7 cellular contexts compared by ENCODE assay signal in the genomic region with DNA sequence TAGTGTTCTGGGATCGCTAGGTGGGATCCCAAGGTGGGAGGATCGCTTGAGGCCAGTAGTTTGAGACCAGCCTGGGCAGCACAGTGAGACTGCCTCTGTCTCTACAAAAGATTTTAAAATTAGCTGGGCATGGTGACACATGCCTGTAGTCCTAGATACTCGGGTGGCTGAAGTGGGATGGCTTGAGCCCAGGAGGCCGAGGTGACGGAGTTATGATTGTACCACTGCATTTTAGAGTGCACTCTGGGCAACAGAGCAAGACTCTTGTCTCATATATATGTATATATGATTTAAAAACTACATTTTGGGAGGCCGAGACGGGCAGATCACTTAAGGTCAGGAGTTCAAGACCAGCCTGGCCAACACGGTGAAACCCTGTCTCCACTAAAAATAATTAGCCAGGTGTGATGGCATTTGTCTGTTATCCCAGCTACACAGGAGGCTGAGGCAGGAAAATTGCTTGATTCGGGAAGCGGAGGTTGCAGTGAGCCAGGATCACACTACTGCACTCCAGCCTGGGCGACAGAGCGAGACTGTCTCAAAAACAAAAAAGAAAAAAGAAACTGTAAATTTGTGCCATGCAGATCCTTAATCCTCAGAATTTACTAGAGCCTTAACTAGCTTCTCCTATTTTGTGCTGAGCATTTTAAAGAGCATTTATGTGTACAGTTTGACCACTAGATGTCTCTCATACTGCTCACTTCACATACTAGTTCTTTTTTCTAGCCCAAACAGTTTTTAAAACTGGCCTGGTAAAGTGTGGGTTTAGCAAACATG.
DNase-seq lines count a peak whose midpoint lies in the region; ATAC-seq, FAIRE-seq and TF ChIP-seq lines count a peak whose summit lies in the region.

No MANE protein-coding gene starts in this region.

- TF ChIP-seq POLR2A in transverse colon (IDR thresholded peaks at IDR 0.05): no peak

- in situ Hi-C loops in transverse colon (cut with MboI; ENCODE audit: low pct_ligation_motif_present in 1 of 4, low pct_unique_long_range_greater_than_20kb in 1 of 4, low sequenced_read_pairs in 3 of 4): loop anchor here in 3 of 4 donors (5.0 to 10.0 kb wide), 3 partner anchors 206 to 213 kb away; no protein-coding TSS in a partner anchor

- H3K4me1 Mint-ChIP-seq in MCF 10A (ENCODE audit: insufficient read depth, unreplicated experiment): no peaks in the 10 kb centered on the region

- ATAC-seq in HG02973 (IDR thresholded peaks at IDR 0.05; ENCODE audit: unreplicated experiment): peak; percentile 71

- FAIRE-seq in islet of Langerhans (lab: Jason Lieb, UNC): peak; percentile 96

- no peak overlapping the region for H3K27ac ChIP-seq in transverse colon

- no peaks in the 10 kb centered on the region for H3K27me3 Mint-ChIP-seq in MCF 10A (ENCODE audit: insufficient read depth, unreplicated experiment)

- CTCF ChIA-PET in MCF 10A (lab: Yijun Ruan, JAX): interaction anchor here (0.8 to 11.6 kb wide), 28 partner anchors 8 to 771 kb away, joined by 3 to 241 read pairs (median 6); no protein-coding TSS in a partner anchor

- intact Hi-C loops in MCF 10A (cut with micrococcal nuclease): loop anchor here (1.0 to 2.0 kb wide), 5 partner anchors 22 to 488 kb away; no protein-coding TSS in a partner anchor
- intact Hi-C loops in transverse colon (cut with DNase I; ENCODE audit: low total_unique reads): loop anchor here (5.0 kb wide), 1 partner anchor 216 kb away; no protein-coding TSS in a partner anchor

- H3K9me3 Mint-ChIP-seq in MCF 10A (ENCODE audit: unreplicated experiment): no peaks in the 10 kb centered on the region

- TF ChIP-seq CTCF in GM12864 (IDR thresholded peaks at IDR 0.05; ENCODE audit: low read depth, low read length, missing control alignments): peak; percentile 64
- peak; percentile 49 for TF ChIP-seq CTCF in MCF 10A (IDR thresholded peaks at IDR 0.05; ENCODE audit: unreplicated experiment)
- TF ChIP-seq CTCF in transverse colon (IDR thresholded peaks at IDR 0.05): peak; percentile 64 to 69 (median 68)

- no peaks in the 10 kb centered on the region for H3K9me3 ChIP-seq in transverse colon

- H3K27ac Mint-ChIP-seq in MCF 10A (ENCODE audit: low read depth, unreplicated experiment): no peak overlapping the region

- no peak overlapping the region for H3K4me3 ChIP-seq in GM12864 (ENCODE audit: low read depth, low read length)
- H3K4me3 ChIP-seq in transverse colon: no peak overlapping the region

- H3K27me3 ChIP-seq in transverse colon: no peaks in the 10 kb centered on the region

- no TSS peak for BruUV-seq in MCF 10A (replicated peaks; lab: Mats Ljungman, UMichigan)

- WGBS in transverse colon (ENCODE audit: low coverage in 1 of 2), 2 donors: 82 to 92% methylated on average over 2 to 12 of the region's 12 CpGs

- H3K4me1 ChIP-seq in transverse colon: no peaks in the 10 kb centered on the region

- DNase-seq in GM12864 (ENCODE audit: low read depth): peak; percentile 25
- peak; percentile 16 for DNase-seq in NCI-H526 treated with DMSO at 0.1 percent for 48 hours (lab: John Stamatoyannopoulos, UW)
- peak; percentile 53 for DNase-seq in MCF 10A (ENCODE audit: unreplicated experiment)
- DNase-seq in transverse colon: no peak
- DNase-seq in activated naive CD4-positive, alpha-beta T cell treated with anti-CD3 and anti-CD28 coated beads, Interleukin-2, amount 50 U/mL, for 16 hours: no peak

- peaks cover 21% of the 10 kb centered on the region for H3K36me3 Mint-ChIP-seq in MCF 10A (ENCODE audit: insufficient read depth, unreplicated experiment)

- H3K36me3 ChIP-seq in transverse colon: peaks cover 0 to 22% (median 0%) of the 10 kb centered on the region in 4 donors

- POLR2A ChIA-PET in MCF 10A (lab: Yijun Ruan, JAX): interaction anchor here (0.7 to 1.6 kb wide), 3 partner anchors 22 to 221 kb away, joined by 3 to 8 read pairs (median 6); no protein-coding TSS in a partner anchor

- TF ChIP-seq EP300 in transverse colon (IDR thresholded peaks at IDR 0.05; ENCODE audit: low read depth): no peak

- no peak overlapping the region for H3K4me3 Mint-ChIP-seq in MCF 10A (ENCODE audit: unreplicated experiment)

Comparison
In these comparisons a context has a peak if more than half of its experiments do, and no peak if none do; other contexts are left out.
1. DNase-seq: peak in GM12864 (single experiment), NCI-H526 treated with DMSO at 0.1 percent for 48 hours (single experiment) and MCF 10A (single experiment); none in transverse colon (single experiment) and activated naive CD4-positive, alpha-beta T cell treated with anti-CD3 and anti-CD28 coated beads, Interleukin-2, amount 50 U/mL, for 16 hours (single experiment).
2. Peak in every context shown above with its lines, with median percentiles within 50 percentile points of each other: CTCF ChIP-seq.